Comparison of ENCODE assay signal across 8 cellular contexts in genomic region chr1:182615468-182616129, GRCh38.
DNase-seq lines count a peak whose midpoint lies in the region; ATAC-seq lines count a peak whose summit lies in the region.

No MANE protein-coding gene starts in this region.

- peak; percentile 37 for DNase-seq in NCI-H2029 (lab: John Stamatoyannopoulos, UW)
- no peak for DNase-seq in NCI-H2029 treated with DMSO at 0.1 percent for 48 hours (lab: John Stamatoyannopoulos, UW)
- DNase-seq in NCI-H510A treated with DMSO at 0.1 percent for 48 hours (lab: John Stamatoyannopoulos, UW): peak; percentile 77
- peak; percentile 48 for DNase-seq in activated naive CD4-positive, alpha-beta T cell treated with Interleukin-2 at 50 U/mL for 16 hours
- DNase-seq in globus pallidus (ENCODE audit: low spot score): peak; percentile 75
- peak; percentile 67 for DNase-seq in pons (ENCODE audit: low spot score)
- DNase-seq in amniotic stem cell (lab: John Stamatoyannopoulos, UW): no peak

- peak; percentile 24 for ATAC-seq in HG02798 (IDR thresholded peaks at IDR 0.05; ENCODE audit: poor library complexity, unreplicated experiment)

Comparison
In these comparisons a context has a peak if more than half of its experiments do, and no peak if none do; other contexts are left out.
1. DNase-seq: peak in NCI-H2029 (single experiment), NCI-H510A treated with DMSO at 0.1 percent for 48 hours (single experiment), activated naive CD4-positive, alpha-beta T cell treated with Interleukin-2 at 50 U/mL for 16 hours (single experiment), globus pallidus (single experiment) and pons (single experiment); none in NCI-H2029 treated with DMSO at 0.1 percent for 48 hours (single experiment) and amniotic stem cell (single experiment).